10 cellular contexts compared by ENCODE assay signal in the genomic region with DNA sequence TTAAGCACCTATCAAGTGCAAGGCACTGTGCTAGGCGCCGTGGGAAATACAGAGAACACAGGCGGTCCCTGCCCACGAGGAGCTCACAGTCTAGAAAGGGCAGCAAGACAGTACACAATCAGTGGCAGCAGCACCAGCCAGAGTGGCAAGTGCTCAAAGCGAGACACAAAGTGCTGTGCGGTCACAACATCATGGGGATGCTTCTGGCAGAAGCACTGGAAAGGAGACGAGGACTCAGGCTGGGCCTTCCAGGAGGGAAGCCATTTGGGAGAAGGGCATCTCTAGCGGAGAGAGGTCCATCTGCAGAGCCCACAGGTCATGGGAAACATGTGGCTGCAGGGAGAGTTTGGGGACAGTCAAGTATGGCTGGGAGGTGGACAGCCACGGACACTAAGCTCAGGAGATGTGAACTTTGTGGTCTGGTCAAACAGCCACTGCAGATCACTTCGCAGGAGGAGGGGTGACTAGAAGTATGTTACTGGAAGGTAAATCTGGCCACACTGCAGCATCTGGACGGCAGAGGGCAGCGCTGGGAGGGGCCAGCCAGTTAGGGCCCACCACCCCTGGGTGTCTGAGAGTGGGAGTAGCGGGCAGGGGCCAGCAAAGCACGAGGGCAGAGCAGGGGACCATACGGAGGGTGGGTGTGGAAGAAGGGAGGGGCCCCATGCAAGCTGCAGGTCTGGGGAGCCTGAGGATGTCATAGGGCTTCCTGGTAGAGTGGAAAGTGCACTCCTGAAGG.
DNase-seq lines count a peak whose midpoint lies in the region; ATAC-seq and TF ChIP-seq lines count a peak whose summit lies in the region.
"Had no signal": no experiment of that assay in that cellular context is flagged by ENCODE, and none has a peak within 500 bp of the region (broad histone marks: within the 10 kb centered on the region; RNA-seq: fewer than 3 reads in every experiment).

No MANE protein-coding gene starts in this region.

- CTCF ChIA-PET in AG04450 (lab: Charles Lee) (no interaction called here), mammary epithelial cell (lab: Charles Lee; ENCODE audit: low non-redundant PET) (no interaction called here)
- CTCF ChIA-PET in naive thymus-derived CD4-positive, alpha-beta T cell (lab: Charles Lee): interaction anchor here (3.2 kb wide), 1 partner anchor 84 kb away, joined by 12 read pairs; no protein-coding TSS in a partner anchor

- no TSS peak for BruUV-seq in mammary epithelial cell (replicated peaks; lab: Mats Ljungman, UMichigan)

- H3K4me1 ChIP-seq in GM23338 (ENCODE audit: insufficient read depth) (no peaks in the 10 kb centered on the region), mammary epithelial cell (ENCODE audit: insufficient read depth, low read length) (peaks cover 30% of the 10 kb centered on the region)
- peaks cover 2 to 15% of the 10 kb centered on the region in 2 donors for H3K4me1 ChIP-seq in naive thymus-derived CD4-positive, alpha-beta T cell (ENCODE audit: control insufficient read depth in 2 of 2, insufficient read depth in 2 of 2, low read length in 2 of 2)

- H3K9me3 ChIP-seq in AG04450 (ENCODE audit: control insufficient read depth, insufficient read depth, low read length): no peaks in the 10 kb centered on the region
- H3K9me3 ChIP-seq in mammary epithelial cell (replicated peaks; ENCODE audit: insufficient read depth, low read length): no peaks in the 10 kb centered on the region
- H3K9me3 ChIP-seq in naive thymus-derived CD4-positive, alpha-beta T cell (ENCODE audit: control insufficient read depth in 2 of 3, low read length in 3 of 3): no peaks in the 10 kb centered on the region
- H3K9me3 ChIP-seq: SJCRH30 had no signal

- no peak for DNase-seq in AG04450 (ENCODE audit: low read depth, low spot score)
- DNase-seq in GM23338 (ENCODE audit: low spot score): peak; percentile 45
- DNase-seq in mammary epithelial cell: no peak
- no peak for DNase-seq in naive thymus-derived CD4-positive, alpha-beta T cell
- no peak for DNase-seq in sciatic nerve (ENCODE audit: low spot score)
- DNase-seq: Kasumi-1, SJCRH30 had no signal

- no peaks in the 10 kb centered on the region; the same call in 1 of the 2 replicates for H3K36me3 ChIP-seq in GM23338 (ENCODE audit: insufficient read depth)
- H3K36me3 ChIP-seq in mammary epithelial cell (ENCODE audit: insufficient read depth, low read length): peaks cover 8% of the 10 kb centered on the region
- H3K36me3 ChIP-seq in naive thymus-derived CD4-positive, alpha-beta T cell (ENCODE audit: control insufficient read depth in 2 of 3, insufficient read depth in 3 of 3, low read length in 3 of 3): peaks cover 0 to 35% (median 7%) of the 10 kb centered on the region in 3 experiments

- intact Hi-C loops in mammary epithelial cell (cut with micrococcal nuclease): no loop called here
- intact Hi-C loops in naive thymus-derived CD4-positive, alpha-beta T cell (cut with micrococcal nuclease): loop anchor here (1.0 to 2.0 kb wide), 2 partner anchors 84 kb away; no protein-coding TSS in a partner anchor
- intact Hi-C loops in sciatic nerve (cut with DNase I): no loop called here

- H3K27ac Mint-ChIP-seq in GM23338: peak overlapping the region; percentile 89; the same call in 1 of the 2 replicates
- peak overlapping the region in 5 of 9 donors; percentile 38 to 84 (median 49) for H3K27ac Mint-ChIP-seq in naive thymus-derived CD4-positive, alpha-beta T cell

- H3K9me3 Mint-ChIP-seq in GM23338: no peaks in the 10 kb centered on the region
- H3K9me3 Mint-ChIP-seq in naive thymus-derived CD4-positive, alpha-beta T cell: peaks cover 0 to 1% (median 0%) of the 10 kb centered on the region in 11 donors

- WGBS in mammary epithelial cell (ENCODE audit: low coverage, missing lambda C conversion rate): 84% methylated on average over 13 of the region's 15 CpGs

- H3K36me3 Mint-ChIP-seq in GM23338 (ENCODE audit: low read depth): peaks cover 29% of the 10 kb centered on the region
- H3K36me3 Mint-ChIP-seq in naive thymus-derived CD4-positive, alpha-beta T cell: peaks cover 0 to 10% (median 8%) of the 10 kb centered on the region in 5 donors

- no peak overlapping the region for H2AFZ ChIP-seq in GM23338
- H2AFZ ChIP-seq in mammary epithelial cell (ENCODE audit: low read depth, low read length): no peak overlapping the region

- no peak overlapping the region for H3K4me3 ChIP-seq in AG04450 (ENCODE audit: low read depth, low read length)
- H3K4me3 ChIP-seq in GM23338: no peak overlapping the region
- H3K4me3 ChIP-seq in mammary epithelial cell (replicated peaks in 1 of 3; ENCODE audit: insufficient read depth in 1 of 3, low read depth in 2 of 3, low read length in 3 of 3): no peak overlapping the region
- H3K4me3 ChIP-seq in naive thymus-derived CD4-positive, alpha-beta T cell (ENCODE audit: low read length): no peak overlapping the region
- H3K4me3 ChIP-seq: SJCRH30 had no signal

- H3K9me2 ChIP-seq in GM23338 (ENCODE audit: insufficient read depth): no peaks in the 10 kb centered on the region

- H3K27me3 ChIP-seq in AG04450 (ENCODE audit: control insufficient read depth, insufficient read depth, low read length) (no peaks in the 10 kb centered on the region), GM23338 (ENCODE audit: insufficient read depth) (no peaks in the 10 kb centered on the region), mammary epithelial cell (ENCODE audit: insufficient read depth, low read length) (no peaks in the 10 kb centered on the region)
- H3K27me3 ChIP-seq in naive thymus-derived CD4-positive, alpha-beta T cell (ENCODE audit: control insufficient read depth in 2 of 2, insufficient read depth in 2 of 2, low read length in 2 of 2): no peaks in the 10 kb centered on the region
- H3K27me3 ChIP-seq: SJCRH30 had no signal

- H3K4me2 ChIP-seq in GM23338 (no peak overlapping the region), mammary epithelial cell (ENCODE audit: insufficient read depth, low read depth, low read length) (no peak overlapping the region)

- POLR2A ChIA-PET in AG04450 (lab: Yijun Ruan, JAX): no interaction called here
- POLR2A ChIA-PET in naive thymus-derived CD4-positive, alpha-beta T cell (lab: Charles Lee): no interaction called here

- no peaks in the 10 kb centered on the region for H3F3A ChIP-seq in GM23338 (replicated peaks; ENCODE audit: low read depth)

- H3K27me3 Mint-ChIP-seq in GM23338 (ENCODE audit: insufficient read depth, low read depth, poor library complexity): peaks cover 22% of the 10 kb centered on the region
- no peaks in the 10 kb centered on the region for H3K27me3 Mint-ChIP-seq in naive thymus-derived CD4-positive, alpha-beta T cell

- in situ Hi-C loops in mammary epithelial cell (cut with MboI; ENCODE audit: low sequenced_read_pairs in 2 of 2): loop anchor here in 1 of 2 donors (5.0 kb wide), 1 partner anchor 83 kb away; no protein-coding TSS in a partner anchor

- TF ChIP-seq CTCF in AG04450 (IDR thresholded peaks at IDR 0.05; ENCODE audit: low read depth, low read length) (peak; percentile 46), GM23338 (conservative IDR thresholded peaks at IDR 0.05; ENCODE audit: low read depth in 2 of 2) (peak; percentile 43 to 50), mammary epithelial cell (conservative IDR thresholded peaks at IDR 0.05 in 1 of 2, IDR thresholded peaks at IDR 0.05 in 1 of 2; ENCODE audit: extremely low read depth in 1 of 2, insufficient read depth in 1 of 2, low read depth in 1 of 2, low read length in 2 of 2) (peak; percentile 40 to 59)

- H3K79me2 ChIP-seq in GM23338 (replicated peaks; ENCODE audit: insufficient read depth) (no peaks in the 10 kb centered on the region), mammary epithelial cell (ENCODE audit: insufficient read depth, low read length) (no peaks in the 10 kb centered on the region)

- H3K4me1 Mint-ChIP-seq in GM23338: peaks cover 14% of the 10 kb centered on the region
- H3K4me1 Mint-ChIP-seq in naive thymus-derived CD4-positive, alpha-beta T cell: peaks cover 12 to 25% (median 19%) of the 10 kb centered on the region in 7 donors

- H3K9ac ChIP-seq in mammary epithelial cell (ENCODE audit: insufficient read depth, low read length): no peak overlapping the region

- no peak overlapping the region for H3K4me3 Mint-ChIP-seq in GM23338
- peak overlapping the region in 3 of 10 donors; percentile 4 to 9 (median 7) for H3K4me3 Mint-ChIP-seq in naive thymus-derived CD4-positive, alpha-beta T cell

- no peak overlapping the region for H3K27ac ChIP-seq in AG04450 (ENCODE audit: low read depth, low read length)
- no peak overlapping the region for H3K27ac ChIP-seq in GM23338 (ENCODE audit: low read depth)
- H3K27ac ChIP-seq in mammary epithelial cell (ENCODE audit: insufficient read depth, low read depth, low read length): no peak overlapping the region
- no peak overlapping the region for H3K27ac ChIP-seq in naive thymus-derived CD4-positive, alpha-beta T cell (ENCODE audit: low read depth, low read length)
- H3K27ac ChIP-seq: SJCRH30 had no signal

- ATAC-seq in GM23338 (peak; percentile 28), GM19023 (IDR thresholded peaks at IDR 0.05; ENCODE audit: unreplicated experiment) (no peak), GM21528 (IDR thresholded peaks at IDR 0.05; ENCODE audit: low FRiP score, unreplicated experiment) (no peak), GM18858 (IDR thresholded peaks at IDR 0.05; ENCODE audit: unreplicated experiment) (no peak), sciatic nerve (no peak)
- ATAC-seq in naive thymus-derived CD4-positive, alpha-beta T cell: no peak

- dilution Hi-C loops in mammary epithelial cell (cut with HindIII; ENCODE audit: low sequenced_read_pairs): no loop called here

- H4K20me1 ChIP-seq in GM23338 (replicated peaks; ENCODE audit: insufficient read depth): no peaks in the 10 kb centered on the region
- H4K20me1 ChIP-seq in mammary epithelial cell (ENCODE audit: insufficient read depth, low read length): no peaks in the 10 kb centered on the region

TF ChIP-seq in GM23338, 12 proteins besides CTCF, POLR2A, EP300 and RAD21 (continues in another document):
- TF ChIP-seq, protein P1, sequence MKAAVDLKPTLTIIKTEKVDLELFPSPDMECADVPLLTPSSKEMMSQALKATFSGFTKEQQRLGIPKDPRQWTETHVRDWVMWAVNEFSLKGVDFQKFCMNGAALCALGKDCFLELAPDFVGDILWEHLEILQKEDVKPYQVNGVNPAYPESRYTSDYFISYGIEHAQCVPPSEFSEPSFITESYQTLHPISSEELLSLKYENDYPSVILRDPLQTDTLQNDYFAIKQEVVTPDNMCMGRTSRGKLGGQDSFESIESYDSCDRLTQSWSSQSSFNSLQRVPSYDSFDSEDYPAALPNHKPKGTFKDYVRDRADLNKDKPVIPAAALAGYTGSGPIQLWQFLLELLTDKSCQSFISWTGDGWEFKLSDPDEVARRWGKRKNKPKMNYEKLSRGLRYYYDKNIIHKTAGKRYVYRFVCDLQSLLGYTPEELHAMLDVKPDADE (IDR thresholded peaks at IDR 0.05): no peak
- TF ChIP-seq ZNF114 (CRISPR knock-in tag; IDR thresholded peaks at IDR 0.05) (no peak), CREB1 (CRISPR knock-in tag; IDR thresholded peaks at IDR 0.05; ENCODE audit: low read depth) (no peak), JUNB (IDR thresholded peaks at IDR 0.05; ENCODE audit: unreplicated experiment) (no peak)

Comparison
In these comparisons a context has a peak if more than half of its experiments do, and no peak if none do; other contexts are left out.
1. intact Hi-C loops: an anchor here in naive thymus-derived CD4-positive, alpha-beta T cell (1.0 to 2.0 kb wide); none called in mammary epithelial cell and sciatic nerve.